8 cellular contexts compared by ENCODE assay signal in genomic region chr14:91009501-91010152, GRCh38.
DNase-seq lines count a peak whose midpoint lies in the region; ATAC-seq lines count a peak whose summit lies in the region.
"Had no signal": no experiment of that assay in that cellular context is flagged by ENCODE, and none has a peak within 500 bp of the region (broad histone marks: within the 10 kb centered on the region; RNA-seq: fewer than 3 reads in every experiment).

No MANE protein-coding gene starts in this region.

- no peak overlapping the region for H3K4me3 ChIP-seq in muscle layer of duodenum (ENCODE audit: low read depth in 1 of 2, low read length in 2 of 2)

- H3K9me3 ChIP-seq in muscle layer of duodenum (ENCODE audit: control insufficient read depth in 1 of 2, low read length in 2 of 2) = no peaks in the 10 kb centered on the region

- DNase-seq in RPMI8226 (peak; percentile 64), EL (no peak), NCI-H1048 (lab: John Stamatoyannopoulos, UW) (no peak)
- no peak for DNase-seq in stimulated activated CD4-positive, alpha-beta T cell treated with anti-CD3 and anti-CD28 coated beads, Interleukin-2, amount 100 ng/mL, for 24 hours

- peaks cover 11 to 35% of the 10 kb centered on the region in 2 donors for H3K4me1 ChIP-seq in muscle layer of duodenum (ENCODE audit: control insufficient read depth in 1 of 2, insufficient read depth in 2 of 2, low read length in 2 of 2)

- H3K27ac ChIP-seq in muscle layer of duodenum (ENCODE audit: low read length) = peak overlapping the region; percentile 16

- H3K27me3 ChIP-seq in muscle layer of duodenum (ENCODE audit: low read depth, low read length) = no peaks in the 10 kb centered on the region

- H3K36me3 ChIP-seq in muscle layer of duodenum (ENCODE audit: control insufficient read depth in 1 of 2, insufficient read depth in 2 of 2, low read length in 2 of 2) = no peaks in the 10 kb centered on the region

- ATAC-seq in GM19035 (IDR thresholded peaks at IDR 0.05; ENCODE audit: unreplicated experiment) = peak; percentile 96
- ATAC-seq in HG02884 (IDR thresholded peaks at IDR 0.05; ENCODE audit: unreplicated experiment) = peak; percentile 87
- ATAC-seq: Panc1 had no signal
